1 cellular context compared by ENCODE assay signal in the genomic region with DNA sequence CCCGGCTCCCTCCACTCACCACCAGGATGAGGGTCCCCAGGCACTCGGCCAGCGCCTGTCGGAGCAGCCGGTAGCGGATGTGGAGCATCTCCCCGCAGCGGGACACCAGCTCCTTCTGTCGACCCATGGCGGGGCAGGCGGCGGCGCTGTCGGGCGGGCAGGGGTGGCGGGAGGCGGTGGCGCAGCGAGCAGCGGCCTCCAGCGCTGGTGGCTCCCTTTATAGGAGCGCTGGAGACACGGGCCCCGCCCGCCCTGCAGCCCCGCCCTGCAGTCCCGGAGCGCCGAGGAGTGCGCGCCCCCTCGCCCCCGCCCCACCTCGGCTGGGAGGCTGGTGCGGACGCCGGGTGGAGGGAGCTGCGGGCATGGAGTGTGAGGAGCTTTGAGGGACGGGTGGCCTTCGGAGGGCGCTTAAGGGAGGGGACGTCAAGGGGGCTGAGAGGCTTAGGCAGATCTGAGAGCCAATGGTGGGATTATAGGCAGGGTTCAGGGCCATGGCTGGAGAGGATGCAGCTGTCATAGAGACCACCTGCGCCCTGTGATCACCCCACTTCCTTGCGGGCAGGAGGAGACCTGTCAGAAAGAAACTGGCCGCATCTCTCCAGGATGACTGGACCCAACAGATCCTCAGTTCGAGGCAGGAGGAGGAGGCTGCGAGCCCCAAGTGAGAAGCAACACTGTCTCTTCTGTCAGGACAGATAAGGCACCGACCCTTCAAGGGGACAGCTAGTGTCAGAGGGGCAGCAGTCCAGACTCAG.
A peak's percentile ranks its signal among the peaks of the same experiment; 100 is the strongest.
TF ChIP-seq lines count a peak whose summit lies in the region.

A gene (minus strand): TSS at position 190 of the 755 bp plus-strand sequence. CDS start 63 bp downstream, at position 127.

TF ChIP-seq in GM23338, 12 proteins besides CTCF, POLR2A, EP300 and RAD21 (continued from another document):
- TF ChIP-seq, protein P1, sequence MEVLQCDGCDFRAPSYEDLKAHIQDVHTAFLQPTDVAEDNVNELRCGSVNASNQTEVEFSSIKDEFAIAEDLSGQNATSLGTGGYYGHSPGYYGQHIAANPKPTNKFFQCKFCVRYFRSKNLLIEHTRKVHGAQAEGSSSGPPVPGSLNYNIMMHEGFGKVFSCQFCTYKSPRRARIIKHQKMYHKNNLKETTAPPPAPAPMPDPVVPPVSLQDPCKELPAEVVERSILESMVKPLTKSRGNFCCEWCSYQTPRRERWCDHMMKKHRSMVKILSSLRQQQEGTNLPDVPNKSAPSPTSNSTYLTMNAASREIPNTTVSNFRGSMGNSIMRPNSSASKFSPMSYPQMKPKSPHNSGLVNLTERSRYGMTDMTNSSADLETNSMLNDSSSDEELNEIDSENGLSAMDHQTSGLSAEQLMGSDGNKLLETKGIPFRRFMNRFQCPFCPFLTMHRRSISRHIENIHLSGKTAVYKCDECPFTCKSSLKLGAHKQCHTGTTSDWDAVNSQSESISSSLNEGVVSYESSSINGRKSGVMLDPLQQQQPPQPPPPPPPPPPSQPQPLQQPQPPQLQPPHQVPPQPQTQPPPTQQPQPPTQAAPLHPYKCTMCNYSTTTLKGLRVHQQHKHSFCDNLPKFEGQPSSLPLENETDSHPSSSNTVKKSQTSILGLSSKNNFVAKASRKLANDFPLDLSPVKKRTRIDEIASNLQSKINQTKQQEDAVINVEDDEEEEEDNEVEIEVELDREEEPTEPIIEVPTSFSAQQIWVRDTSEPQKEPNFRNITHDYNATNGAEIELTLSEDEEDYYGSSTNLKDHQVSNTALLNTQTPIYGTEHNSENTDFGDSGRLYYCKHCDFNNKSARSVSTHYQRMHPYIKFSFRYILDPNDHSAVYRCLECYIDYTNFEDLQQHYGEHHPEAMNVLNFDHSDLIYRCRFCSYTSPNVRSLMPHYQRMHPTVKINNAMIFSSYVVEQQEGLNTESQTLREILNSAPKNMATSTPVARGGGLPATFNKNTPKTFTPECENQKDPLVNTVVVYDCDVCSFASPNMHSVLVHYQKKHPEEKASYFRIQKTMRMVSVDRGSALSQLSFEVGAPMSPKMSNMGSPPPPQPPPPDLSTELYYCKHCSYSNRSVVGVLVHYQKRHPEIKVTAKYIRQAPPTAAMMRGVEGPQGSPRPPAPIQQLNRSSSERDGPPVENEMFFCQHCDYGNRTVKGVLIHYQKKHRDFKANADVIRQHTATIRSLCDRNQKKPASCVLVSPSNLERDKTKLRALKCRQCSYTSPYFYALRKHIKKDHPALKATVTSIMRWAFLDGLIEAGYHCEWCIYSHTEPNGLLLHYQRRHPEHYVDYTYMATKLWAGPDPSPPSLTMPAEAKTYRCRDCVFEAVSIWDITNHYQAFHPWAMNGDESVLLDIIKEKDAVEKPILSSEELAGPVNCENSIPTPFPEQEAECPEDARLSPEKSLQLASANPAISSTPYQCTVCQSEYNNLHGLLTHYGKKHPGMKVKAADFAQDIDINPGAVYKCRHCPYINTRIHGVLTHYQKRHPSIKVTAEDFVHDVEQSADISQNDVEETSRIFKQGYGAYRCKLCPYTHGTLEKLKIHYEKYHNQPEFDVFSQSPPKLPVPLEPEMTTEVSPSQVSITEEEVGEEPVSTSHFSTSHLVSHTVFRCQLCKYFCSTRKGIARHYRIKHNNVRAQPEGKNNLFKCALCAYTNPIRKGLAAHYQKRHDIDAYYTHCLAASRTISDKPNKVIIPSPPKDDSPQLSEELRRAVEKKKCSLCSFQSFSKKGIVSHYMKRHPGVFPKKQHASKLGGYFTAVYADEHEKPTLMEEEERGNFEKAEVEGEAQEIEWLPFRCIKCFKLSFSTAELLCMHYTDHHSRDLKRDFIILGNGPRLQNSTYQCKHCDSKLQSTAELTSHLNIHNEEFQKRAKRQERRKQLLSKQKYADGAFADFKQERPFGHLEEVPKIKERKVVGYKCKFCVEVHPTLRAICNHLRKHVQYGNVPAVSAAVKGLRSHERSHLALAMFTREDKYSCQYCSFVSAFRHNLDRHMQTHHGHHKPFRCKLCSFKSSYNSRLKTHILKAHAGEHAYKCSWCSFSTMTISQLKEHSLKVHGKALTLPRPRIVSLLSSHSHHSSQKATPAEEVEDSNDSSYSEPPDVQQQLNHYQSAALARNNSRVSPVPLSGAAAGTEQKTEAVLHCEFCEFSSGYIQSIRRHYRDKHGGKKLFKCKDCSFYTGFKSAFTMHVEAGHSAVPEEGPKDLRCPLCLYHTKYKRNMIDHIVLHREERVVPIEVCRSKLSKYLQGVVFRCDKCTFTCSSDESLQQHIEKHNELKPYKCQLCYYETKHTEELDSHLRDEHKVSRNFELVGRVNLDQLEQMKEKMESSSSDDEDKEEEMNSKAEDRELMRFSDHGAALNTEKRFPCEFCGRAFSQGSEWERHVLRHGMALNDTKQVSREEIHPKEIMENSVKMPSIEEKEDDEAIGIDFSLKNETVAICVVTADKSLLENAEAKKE (CRISPR knock-in tag; IDR thresholded peaks at IDR 0.05) = no peak
- TF ChIP-seq CREB1 (CRISPR knock-in tag; IDR thresholded peaks at IDR 0.05; ENCODE audit: low read depth) (0 out of 2 replicates have a peak, but pooled peaks have one; percentile 14), EZH2phosphoT487 (IDR thresholded peaks at IDR 0.05; ENCODE audit: unreplicated experiment) (no peak), NANOG (IDR thresholded peaks at IDR 0.05; ENCODE audit: borderline replicate concordance) (no peak)
- TF ChIP-seq, protein P2, sequence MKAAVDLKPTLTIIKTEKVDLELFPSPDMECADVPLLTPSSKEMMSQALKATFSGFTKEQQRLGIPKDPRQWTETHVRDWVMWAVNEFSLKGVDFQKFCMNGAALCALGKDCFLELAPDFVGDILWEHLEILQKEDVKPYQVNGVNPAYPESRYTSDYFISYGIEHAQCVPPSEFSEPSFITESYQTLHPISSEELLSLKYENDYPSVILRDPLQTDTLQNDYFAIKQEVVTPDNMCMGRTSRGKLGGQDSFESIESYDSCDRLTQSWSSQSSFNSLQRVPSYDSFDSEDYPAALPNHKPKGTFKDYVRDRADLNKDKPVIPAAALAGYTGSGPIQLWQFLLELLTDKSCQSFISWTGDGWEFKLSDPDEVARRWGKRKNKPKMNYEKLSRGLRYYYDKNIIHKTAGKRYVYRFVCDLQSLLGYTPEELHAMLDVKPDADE (IDR thresholded peaks at IDR 0.05) = peak; percentile 45; the same call in 1 of the 2 replicates
